In the genomic region with DNA sequence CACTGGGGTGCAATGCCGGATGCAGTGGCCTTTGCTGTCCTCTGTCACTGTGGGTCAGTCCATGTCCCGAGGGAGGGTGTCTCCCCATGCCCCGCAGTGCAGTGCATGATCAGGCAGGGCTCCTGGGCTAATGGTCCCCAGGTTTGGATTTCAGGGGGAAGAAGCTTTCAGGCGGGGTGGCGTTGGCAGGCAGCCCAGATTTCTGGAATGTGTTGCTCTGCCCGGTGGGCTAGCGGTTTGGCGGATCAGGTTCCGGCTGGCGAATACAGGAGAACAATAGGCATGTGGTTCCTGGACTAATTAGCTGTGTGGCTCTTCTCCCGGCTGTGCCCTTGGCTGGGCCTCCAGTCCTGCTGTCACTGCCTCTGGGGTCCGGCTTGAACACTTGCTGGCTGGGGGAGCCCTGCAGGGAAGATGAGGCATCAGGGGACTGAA, we compare ENCODE assay signal across 1 cellular context.
TF ChIP-seq lines count a peak whose summit lies in the region.

No MANE protein-coding gene starts in this region.

TF ChIP-seq in GM23338, 12 proteins besides CTCF, POLR2A, EP300 and RAD21 (continued from another document):
- TF ChIP-seq, protein P1, sequence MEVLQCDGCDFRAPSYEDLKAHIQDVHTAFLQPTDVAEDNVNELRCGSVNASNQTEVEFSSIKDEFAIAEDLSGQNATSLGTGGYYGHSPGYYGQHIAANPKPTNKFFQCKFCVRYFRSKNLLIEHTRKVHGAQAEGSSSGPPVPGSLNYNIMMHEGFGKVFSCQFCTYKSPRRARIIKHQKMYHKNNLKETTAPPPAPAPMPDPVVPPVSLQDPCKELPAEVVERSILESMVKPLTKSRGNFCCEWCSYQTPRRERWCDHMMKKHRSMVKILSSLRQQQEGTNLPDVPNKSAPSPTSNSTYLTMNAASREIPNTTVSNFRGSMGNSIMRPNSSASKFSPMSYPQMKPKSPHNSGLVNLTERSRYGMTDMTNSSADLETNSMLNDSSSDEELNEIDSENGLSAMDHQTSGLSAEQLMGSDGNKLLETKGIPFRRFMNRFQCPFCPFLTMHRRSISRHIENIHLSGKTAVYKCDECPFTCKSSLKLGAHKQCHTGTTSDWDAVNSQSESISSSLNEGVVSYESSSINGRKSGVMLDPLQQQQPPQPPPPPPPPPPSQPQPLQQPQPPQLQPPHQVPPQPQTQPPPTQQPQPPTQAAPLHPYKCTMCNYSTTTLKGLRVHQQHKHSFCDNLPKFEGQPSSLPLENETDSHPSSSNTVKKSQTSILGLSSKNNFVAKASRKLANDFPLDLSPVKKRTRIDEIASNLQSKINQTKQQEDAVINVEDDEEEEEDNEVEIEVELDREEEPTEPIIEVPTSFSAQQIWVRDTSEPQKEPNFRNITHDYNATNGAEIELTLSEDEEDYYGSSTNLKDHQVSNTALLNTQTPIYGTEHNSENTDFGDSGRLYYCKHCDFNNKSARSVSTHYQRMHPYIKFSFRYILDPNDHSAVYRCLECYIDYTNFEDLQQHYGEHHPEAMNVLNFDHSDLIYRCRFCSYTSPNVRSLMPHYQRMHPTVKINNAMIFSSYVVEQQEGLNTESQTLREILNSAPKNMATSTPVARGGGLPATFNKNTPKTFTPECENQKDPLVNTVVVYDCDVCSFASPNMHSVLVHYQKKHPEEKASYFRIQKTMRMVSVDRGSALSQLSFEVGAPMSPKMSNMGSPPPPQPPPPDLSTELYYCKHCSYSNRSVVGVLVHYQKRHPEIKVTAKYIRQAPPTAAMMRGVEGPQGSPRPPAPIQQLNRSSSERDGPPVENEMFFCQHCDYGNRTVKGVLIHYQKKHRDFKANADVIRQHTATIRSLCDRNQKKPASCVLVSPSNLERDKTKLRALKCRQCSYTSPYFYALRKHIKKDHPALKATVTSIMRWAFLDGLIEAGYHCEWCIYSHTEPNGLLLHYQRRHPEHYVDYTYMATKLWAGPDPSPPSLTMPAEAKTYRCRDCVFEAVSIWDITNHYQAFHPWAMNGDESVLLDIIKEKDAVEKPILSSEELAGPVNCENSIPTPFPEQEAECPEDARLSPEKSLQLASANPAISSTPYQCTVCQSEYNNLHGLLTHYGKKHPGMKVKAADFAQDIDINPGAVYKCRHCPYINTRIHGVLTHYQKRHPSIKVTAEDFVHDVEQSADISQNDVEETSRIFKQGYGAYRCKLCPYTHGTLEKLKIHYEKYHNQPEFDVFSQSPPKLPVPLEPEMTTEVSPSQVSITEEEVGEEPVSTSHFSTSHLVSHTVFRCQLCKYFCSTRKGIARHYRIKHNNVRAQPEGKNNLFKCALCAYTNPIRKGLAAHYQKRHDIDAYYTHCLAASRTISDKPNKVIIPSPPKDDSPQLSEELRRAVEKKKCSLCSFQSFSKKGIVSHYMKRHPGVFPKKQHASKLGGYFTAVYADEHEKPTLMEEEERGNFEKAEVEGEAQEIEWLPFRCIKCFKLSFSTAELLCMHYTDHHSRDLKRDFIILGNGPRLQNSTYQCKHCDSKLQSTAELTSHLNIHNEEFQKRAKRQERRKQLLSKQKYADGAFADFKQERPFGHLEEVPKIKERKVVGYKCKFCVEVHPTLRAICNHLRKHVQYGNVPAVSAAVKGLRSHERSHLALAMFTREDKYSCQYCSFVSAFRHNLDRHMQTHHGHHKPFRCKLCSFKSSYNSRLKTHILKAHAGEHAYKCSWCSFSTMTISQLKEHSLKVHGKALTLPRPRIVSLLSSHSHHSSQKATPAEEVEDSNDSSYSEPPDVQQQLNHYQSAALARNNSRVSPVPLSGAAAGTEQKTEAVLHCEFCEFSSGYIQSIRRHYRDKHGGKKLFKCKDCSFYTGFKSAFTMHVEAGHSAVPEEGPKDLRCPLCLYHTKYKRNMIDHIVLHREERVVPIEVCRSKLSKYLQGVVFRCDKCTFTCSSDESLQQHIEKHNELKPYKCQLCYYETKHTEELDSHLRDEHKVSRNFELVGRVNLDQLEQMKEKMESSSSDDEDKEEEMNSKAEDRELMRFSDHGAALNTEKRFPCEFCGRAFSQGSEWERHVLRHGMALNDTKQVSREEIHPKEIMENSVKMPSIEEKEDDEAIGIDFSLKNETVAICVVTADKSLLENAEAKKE (CRISPR knock-in tag; IDR thresholded peaks at IDR 0.05): no peak
- no peak for TF ChIP-seq STAT1 (IDR thresholded peaks at IDR 0.05; ENCODE audit: unreplicated experiment)
- no peak for TF ChIP-seq ZNF331 (CRISPR knock-in tag; IDR thresholded peaks at IDR 0.05; ENCODE audit: low read depth)
- no peak for TF ChIP-seq NANOG (IDR thresholded peaks at IDR 0.05; ENCODE audit: borderline replicate concordance)
- TF ChIP-seq JUNB (IDR thresholded peaks at IDR 0.05; ENCODE audit: unreplicated experiment): no peak
